In genomic region chr12:104549820-104550480, GRCh38 we compare ENCODE assay signal across 1 cellular context.
TF ChIP-seq lines count a peak whose summit lies in the region.

No MANE protein-coding gene starts in this region.

TF ChIP-seq in H1, 55 proteins besides CTCF, POLR2A, EP300 and RAD21 (continued from another document):
- TF ChIP-seq CHD7 (IDR thresholded peaks at IDR 0.05; ENCODE audit: insufficient replicate concordance, low read length) (no peak), EGR1 (IDR thresholded peaks at IDR 0.05; ENCODE audit: borderline replicate concordance, low read depth, low read length) (no peak), CBX5 (IDR thresholded peaks at IDR 0.05; ENCODE audit: low read depth, low read length) (no peak), MAFK (IDR thresholded peaks at IDR 0.05; ENCODE audit: low read depth, low read length) (no peak), RXRA (IDR thresholded peaks at IDR 0.05; ENCODE audit: insufficient read depth, low read depth, low read length) (no peak)
